Comparison of ENCODE assay signal across 8 cellular contexts in genomic region chr9:4740623-4741364, GRCh38. TPM values are rescaled to one million over a fixed set of nuclear protein-coding genes. Genes with fewer than 3 reads are reported as not detected.
A peak's percentile ranks its signal among the peaks of the same experiment; 100 is the strongest.
DNase-seq lines count a peak whose midpoint lies in the region; ATAC-seq, FAIRE-seq and TF ChIP-seq lines count a peak whose summit lies in the region.

Gene AK3, minus strand, starts transcription at chr9:4741202. Its CDS starts 115 bp downstream, at chr9:4741087.

- H3K4me3 ChIP-seq in GM23338: peak within 1 kb of the TSS; percentile 64
- peak within 1 kb of the TSS; percentile 71 to 91 for H3K4me3 ChIP-seq in neutrophil (ENCODE audit: low read depth in 1 of 2, low read length in 1 of 2)

- H3K9me3 ChIP-seq in neutrophil: no peaks in the 10 kb centered on the region

- no peaks in the 10 kb centered on the region; the same call in 2 of the 3 replicates for H3K36me3 Mint-ChIP-seq in GM23338 (ENCODE audit: low read depth)

- no peak for FAIRE-seq in frontal cortex (lab: Jason Lieb, UNC)

- no peaks in the 10 kb centered on the region for H3K36me3 ChIP-seq in GM23338 (ENCODE audit: insufficient read depth)
- H3K36me3 ChIP-seq in neutrophil: no peaks in the 10 kb centered on the region

- TF ChIP-seq CTCF in GM23338 (conservative IDR thresholded peaks at IDR 0.05; ENCODE audit: low read depth in 2 of 2) (peak in 1 of 2 experiments; percentile 52; a peak in 2 of 4 replicates), neutrophil (IDR thresholded peaks at IDR 0.05) (no peak)

- in situ Hi-C loops in SK-MEL-5 (cut with HindIII; ENCODE audit: low pct_unique_long_range_greater_than_20kb, low sequenced_read_pairs): no loop called here

- H3K27ac Mint-ChIP-seq in GM23338: peak within 1 kb of the TSS; percentile 68; the same call in 1 of the 2 replicates

- H3K27ac ChIP-seq in GM23338 (ENCODE audit: low read depth): peak within 1 kb of the TSS; percentile 33
- peak within 1 kb of the TSS; percentile 53 for H3K27ac ChIP-seq in neutrophil
- H3K27ac ChIP-seq in substantia nigra (ENCODE audit: low read depth, low read length, poor library complexity, severe bottlenecking): peak within 1 kb of the TSS; percentile 90

- peaks cover 13% of the 10 kb centered on the region for H3K27me3 Mint-ChIP-seq in GM23338 (ENCODE audit: insufficient read depth, low read depth, poor library complexity)

- ATAC-seq in GM23338: peak; percentile 89

- peaks cover 45% of the 10 kb centered on the region for H3K79me2 ChIP-seq in GM23338 (replicated peaks; ENCODE audit: insufficient read depth)

- no peaks in the 10 kb centered on the region for H3K9me2 ChIP-seq in GM23338 (ENCODE audit: insufficient read depth)

- H2AFZ ChIP-seq in GM23338: peak within 1 kb of the TSS; percentile 95

- H3K9me3 Mint-ChIP-seq in GM23338: no peaks in the 10 kb centered on the region; the same call in 2 of the 3 replicates

- peak within 1 kb of the TSS; percentile 84 for H3K4me3 Mint-ChIP-seq in GM23338

- peaks cover 32% of the 10 kb centered on the region for H3K4me1 Mint-ChIP-seq in GM23338

- peaks cover 36% of the 10 kb centered on the region for H3K4me1 ChIP-seq in GM23338 (ENCODE audit: insufficient read depth)
- peaks cover 16 to 23% of the 10 kb centered on the region in 2 experiments for H3K4me1 ChIP-seq in neutrophil (ENCODE audit: control insufficient read depth in 1 of 2, insufficient read depth in 1 of 2, low read depth in 1 of 2, low read length in 1 of 2)

- no peaks in the 10 kb centered on the region; the same call in 1 of the 2 replicates for H3F3A ChIP-seq in GM23338 (replicated peaks; ENCODE audit: low read depth)

- peaks cover 11% of the 10 kb centered on the region for H4K20me1 ChIP-seq in GM23338 (replicated peaks; ENCODE audit: insufficient read depth)

- DNase-seq in GF-D8 (lab: John Stamatoyannopoulos, UW) (peak; percentile 68), GM23338 (ENCODE audit: low spot score) (peak; percentile 93), LHCN-M2 (ENCODE audit: low read depth) (peak; percentile 72), SK-MEL-5 (ENCODE audit: low read depth, low spot score) (peak; percentile 76), frontal cortex (ENCODE audit: low spot score in 2 of 2) (peak; percentile 93), substantia nigra (lab: John Stamatoyannopoulos, UW) (peak; percentile 27 to 91 (median 73))
- peak; percentile 84 for DNase-seq in activated naive CD4-positive, alpha-beta T cell treated with Interleukin-2 at 50 U/mL for 16 hours

- H3K27me3 ChIP-seq in GM23338 (ENCODE audit: insufficient read depth) (no peaks in the 10 kb centered on the region), neutrophil (peaks cover 6% of the 10 kb centered on the region)

- peak within 1 kb of the TSS; percentile 83 for H3K4me2 ChIP-seq in GM23338

TF ChIP-seq in GM23338, 12 proteins besides CTCF, POLR2A, EP300 and RAD21:
- no peak for TF ChIP-seq NANOG (IDR thresholded peaks at IDR 0.05; ENCODE audit: borderline replicate concordance)
- no peak for TF ChIP-seq JUNB (IDR thresholded peaks at IDR 0.05; ENCODE audit: unreplicated experiment)
- no peak for TF ChIP-seq EZH2 (IDR thresholded peaks at IDR 0.05; ENCODE audit: low read depth, unreplicated experiment)
- TF ChIP-seq, protein P1, sequence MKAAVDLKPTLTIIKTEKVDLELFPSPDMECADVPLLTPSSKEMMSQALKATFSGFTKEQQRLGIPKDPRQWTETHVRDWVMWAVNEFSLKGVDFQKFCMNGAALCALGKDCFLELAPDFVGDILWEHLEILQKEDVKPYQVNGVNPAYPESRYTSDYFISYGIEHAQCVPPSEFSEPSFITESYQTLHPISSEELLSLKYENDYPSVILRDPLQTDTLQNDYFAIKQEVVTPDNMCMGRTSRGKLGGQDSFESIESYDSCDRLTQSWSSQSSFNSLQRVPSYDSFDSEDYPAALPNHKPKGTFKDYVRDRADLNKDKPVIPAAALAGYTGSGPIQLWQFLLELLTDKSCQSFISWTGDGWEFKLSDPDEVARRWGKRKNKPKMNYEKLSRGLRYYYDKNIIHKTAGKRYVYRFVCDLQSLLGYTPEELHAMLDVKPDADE (IDR thresholded peaks at IDR 0.05): 0 out of 2 replicates have a peak, but pooled peaks have one; percentile 30
- peak; percentile 86 for TF ChIP-seq POLR2AphosphoS5 (IDR thresholded peaks at IDR 0.05; ENCODE audit: low read depth)
- no peak for TF ChIP-seq ZNF114 (CRISPR knock-in tag; IDR thresholded peaks at IDR 0.05)
- TF ChIP-seq STAT1 (IDR thresholded peaks at IDR 0.05; ENCODE audit: unreplicated experiment): no peak

RNA-seq across cellular contexts. Expression of gene AK3, which starts in this region (rescaled TPM):
- total RNA-seq in GM23338 (2014; rRNA removed; shearing (Covaris generic)): 34.3 and 40.2 TPM in 2 replicates
- 29.6 and 30.1 TPM in 2 replicates for polyA plus RNA-seq in GM23338 (2016; fragmentation: Nextera tagmentation; extraction: Ambion mirVana)
- 69.3 and 85.5 TPM in 2 replicates for total RNA-seq in LHCN-M2 (2014; rRNA removed)
- 24.5 TPM for polyA plus RNA-seq in LHCN-M2 (2012)
- total RNA-seq in SK-MEL-5 (2014; rRNA removed; shearing (Covaris generic)): 42.5 and 45.3 TPM in 2 replicates
- polyA plus RNA-seq in SK-MEL-5 (2015; cell fraction: cytosol; rRNA removed): 35.9 and 43.7 TPM in 2 replicates
- polyA plus RNA-seq in SK-MEL-5 (2015; cell fraction: nucleus; rRNA removed): 13.4 and 17.6 TPM in 2 replicates
- total RNA-seq in frontal cortex: 26.9 TPM

Comparison
In these comparisons a context has a peak if more than half of its experiments do, and no peak if none do; other contexts are left out.
1. Peak in every context shown above with its lines: DNase-seq, ATAC-seq, H3K4me3 ChIP-seq and H3K27ac ChIP-seq.
2. H3K27ac ChIP-seq: peak in every context shown above with its lines; median percentile 90 in substantia nigra; 53 in neutrophil; 33 in GM23338.